Comparison of ENCODE assay signal across 18 cellular contexts in genomic region chr9:23741304-23741800, GRCh38.
DNase-seq lines count a peak whose midpoint lies in the region; ATAC-seq, FAIRE-seq and TF ChIP-seq lines count a peak whose summit lies in the region.
"Had no signal": no experiment of that assay in that cellular context is flagged by ENCODE, and none has a peak within 500 bp of the region (broad histone marks: within the 10 kb centered on the region; RNA-seq: fewer than 3 reads in every experiment).

No MANE protein-coding gene starts in this region.

- H3K27ac ChIP-seq in HUES64 (ENCODE audit: low read depth, low read length) (peak overlapping the region; percentile 68; the same call in 1 of the 2 replicates), H1 (ENCODE audit: low read depth, low read length) (peak overlapping the region; percentile 38; the same call in 1 of the 2 replicates)
- H3K27ac ChIP-seq: A549 had no signal

- peak overlapping the region; percentile 28; the same call in 1 of the 2 replicates for H2AK5ac ChIP-seq in H1 (ENCODE audit: low read depth, low read length)

- peak overlapping the region; percentile 84; the same call in 1 of the 2 replicates for H2BK5ac ChIP-seq in H1 (ENCODE audit: low read depth, low read length)

- ATAC-seq in HG03565 (IDR thresholded peaks at IDR 0.05; ENCODE audit: unreplicated experiment) (no peak), GM18873 (IDR thresholded peaks at IDR 0.05; ENCODE audit: low FRiP score, unreplicated experiment) (no peak)
- ATAC-seq: A549 had no signal

- DNase-seq in D721Med (ENCODE audit: insufficient read length, low spot score) (peak; percentile 14), H1 (ENCODE audit: low read depth in 1 of 2, low spot score in 2 of 2) (no peak), iPS-NIHi7 (ENCODE audit: extremely low spot score) (peak; percentile 10)
- DNase-seq in NK-92 treated with Interleukin-12 subunit alpha and Interleukin-12 subunit beta, amount 100 ng/mL, for 24 hours (lab: John Stamatoyannopoulos, UW) = no peak
- no peak for DNase-seq in stimulated activated naive CD4-positive, alpha-beta T cell treated with Interleukin-2 at 50 U/mL for 16 hours (lab: John Stamatoyannopoulos, UW)
- DNase-seq: DMS 273 treated with DMSO at 0.1 percent for 48 hours, DND-41, GOT3, Karpas-422, NCI-H1694 treated with DMSO at 0.1 percent for 48 hours, NCI-H2081 treated with DMSO at 0.1 percent for 48 hours, OCI-M1, Right ventricle myocardium superior had no signal

- no peak overlapping the region for H4K5ac ChIP-seq in H1 (ENCODE audit: insufficient read length, low read depth, low read length)

- H3K4me1 ChIP-seq in HUES64 (ENCODE audit: insufficient read depth, low read length) = peaks cover 67% of the 10 kb centered on the region
- peaks cover 7 to 42% (median 23%) of the 10 kb centered on the region in 4 experiments; a peak in 6 of 7 replicates for H3K4me1 ChIP-seq in H1 (replicated peaks in 1 of 4; ENCODE audit: control insufficient read depth in 3 of 4, insufficient read depth in 4 of 4, low read length in 3 of 4)
- H3K4me1 ChIP-seq: A549 had no signal

- no peaks in the 10 kb centered on the region for H3K27me3 ChIP-seq in HUES64 (ENCODE audit: insufficient read depth, low read length)
- H3K27me3 ChIP-seq in H1 (replicated peaks in 1 of 4; ENCODE audit: control insufficient read depth in 3 of 4, extremely low read depth in 1 of 4, insufficient read depth in 3 of 4, low read length in 3 of 4) = no peaks in the 10 kb centered on the region

- CTCF ChIA-PET in H1 (lab: Charles Lee; ENCODE audit: partially characterized antibody) = no interaction called here

- H3K23ac ChIP-seq in H1 (ENCODE audit: insufficient read length) = no peak overlapping the region

- H3K79me2 ChIP-seq in H1 (ENCODE audit: control insufficient read depth in 1 of 2, insufficient read depth in 2 of 2, low read length in 2 of 2) = peaks cover 0 to 92% of the 10 kb centered on the region in 2 experiments; a peak in 3 of 4 replicates

- H4K20me1 ChIP-seq in H1 (replicated peaks in 1 of 2; ENCODE audit: control insufficient read depth in 1 of 2, insufficient read depth in 2 of 2, low read length in 2 of 2) = no peaks in the 10 kb centered on the region

- TF ChIP-seq CTCF in D721Med (IDR thresholded peaks at IDR 0.05; ENCODE audit: insufficient read depth, missing control alignments) = no peak
- TF ChIP-seq CTCF in H1 (IDR thresholded peaks at IDR 0.05; ENCODE audit: control extremely low read depth in 1 of 3, insufficient read depth in 1 of 3, low read depth in 1 of 3, low read length in 3 of 3) = no peak

- H3K23me2 ChIP-seq in H1 (ENCODE audit: low read depth, low read length) = no peaks in the 10 kb centered on the region

- H4K8ac ChIP-seq in H1 (ENCODE audit: extremely low read depth, insufficient read depth, low read length) = no peak overlapping the region

- no peak for TF ChIP-seq POLR2A in H1 (IDR thresholded peaks at IDR 0.05; ENCODE audit: control extremely low read depth in 1 of 2, low read depth in 2 of 2, low read length in 2 of 2)

- no peaks in the 10 kb centered on the region; the same call in 1 of the 2 replicates for H3K79me1 ChIP-seq in H1 (ENCODE audit: low read depth, low read length)

- H2BK20ac ChIP-seq in H1 (ENCODE audit: low read length) = peak overlapping the region; percentile 99

- H3K14ac ChIP-seq in H1 (ENCODE audit: insufficient read length) = no peak overlapping the region

- H3K4ac ChIP-seq in H1 (replicated peaks; ENCODE audit: insufficient read length, low read depth, low read length) = peak overlapping the region; percentile 28

- peak overlapping the region; percentile 29 for H4K91ac ChIP-seq in H1 (replicated peaks; ENCODE audit: insufficient read length, low read length)

- 0 out of 2 replicates have a peak overlapping the region, but pooled peaks have one; percentile 43 for H3K18ac ChIP-seq in H1 (ENCODE audit: extremely low read depth, low read length)

- no peak overlapping the region for H3K9ac ChIP-seq in HUES64 (ENCODE audit: low read depth, low read length)
- H3K9ac ChIP-seq in H1 (replicated peaks in 1 of 4; ENCODE audit: extremely low read depth in 1 of 4, low read depth in 3 of 4, low read length in 3 of 4) = no peak overlapping the region; a peak in 1 of 7 replicates

- H3K36me3 ChIP-seq in HUES64 (ENCODE audit: insufficient read depth, low read length) = no peaks in the 10 kb centered on the region
- H3K36me3 ChIP-seq in H1 (ENCODE audit: control insufficient read depth in 2 of 4, insufficient read depth in 4 of 4, low read length in 3 of 4) = no peaks in the 10 kb centered on the region

- H2AFZ ChIP-seq in H1 (ENCODE audit: low read length) = no peak overlapping the region

- peak; percentile 86 for FAIRE-seq in D721Med (lab: Jason Lieb, UNC)
- FAIRE-seq in H1 (lab: Jason Lieb, UNC) = no peak
- FAIRE-seq: A549, GM12891 had no signal

- H3K56ac ChIP-seq in H1 (replicated peaks; ENCODE audit: insufficient read length, low read depth, low read length) = no peak overlapping the region

- TF ChIP-seq RAD21 in H1 (IDR thresholded peaks at IDR 0.05 in 1 of 2, conservative IDR thresholded peaks at IDR 0.05 in 1 of 2; ENCODE audit: low read depth in 2 of 2, low read length in 2 of 2) = no peak

- H3K4me3 ChIP-seq in HUES64 (ENCODE audit: low read length) (no peak overlapping the region), H1 (ENCODE audit: extremely low read depth in 1 of 4, insufficient read depth in 2 of 4, low read depth in 3 of 4, low read length in 4 of 4) (peak overlapping the region in 1 of 4 experiments; percentile 47; a peak in 1 of 8 replicates)
- H3K4me3 ChIP-seq: A549 had no signal

- peak overlapping the region; percentile 34 for H2BK120ac ChIP-seq in H1 (replicated peaks; ENCODE audit: low read depth, low read length)

- peak overlapping the region; percentile 75; the same call in 1 of the 2 replicates for H2BK12ac ChIP-seq in H1 (ENCODE audit: low read depth, low read length)

- no peak for TF ChIP-seq EP300 in H1 (IDR thresholded peaks at IDR 0.05; ENCODE audit: borderline replicate concordance in 1 of 2, low read depth in 2 of 2, low read length in 2 of 2)

- POLR2A ChIA-PET in H1 (lab: Charles Lee; ENCODE audit: partially characterized antibody) = no interaction called here

- peak overlapping the region; percentile 32; the same call in 1 of the 2 replicates for H2BK15ac ChIP-seq in H1 (ENCODE audit: low read length)

- 71% methylated on average over 3 of the region's 3 CpGs for WGBS in HUES64
- WGBS in H1 (ENCODE audit: extremely low coverage in 1 of 2, insufficient coverage in 1 of 2, insufficient read length in 1 of 2, insufficient replicate concordance in 2 of 2, low coverage in 1 of 2, low lambda C conversion rate in 2 of 2, missing lambda C conversion rate in 1 of 2), 2 experiments = 70% methylated on average over 3 of the region's 3 CpGs; no CpG with 5 or more reads in 1 of the 2 experiments

- H3K9me3 ChIP-seq in HUES64 (ENCODE audit: insufficient read depth, low read depth, low read length) = no peaks in the 10 kb centered on the region
- no peaks in the 10 kb centered on the region for H3K9me3 ChIP-seq in H1 (ENCODE audit: insufficient read depth in 2 of 2, low read depth in 1 of 2, low read length in 1 of 2)
- H3K9me3 ChIP-seq: A549 had no signal

- H3K4me2 ChIP-seq in H1 (ENCODE audit: insufficient read depth in 1 of 2, low read depth in 2 of 2, low read length in 2 of 2) = peak overlapping the region; percentile 60 to 63; a peak in 3 of 4 replicates
- H3K4me2 ChIP-seq: A549 had no signal

Comparison
In these comparisons a context has a peak if more than half of its experiments do, and no peak if none do; other contexts are left out.
1. DNase-seq: peak in D721Med (single experiment) and iPS-NIHi7 (single experiment); none in H1 (0 of 2), NK-92 treated with Interleukin-12 subunit alpha and Interleukin-12 subunit beta, amount 100 ng/mL, for 24 hours (single experiment) and stimulated activated naive CD4-positive, alpha-beta T cell treated with Interleukin-2 at 50 U/mL for 16 hours (single experiment).